ENCODE assay signal across 11 cellular contexts in genomic region chr11:67290801-67291200, GRCh38. TPM values are rescaled to one million over a fixed set of nuclear protein-coding genes. Genes with fewer than 3 reads are reported as not detected.
DNase-seq lines count a peak whose midpoint lies in the region; ATAC-seq, FAIRE-seq and TF ChIP-seq lines count a peak whose summit lies in the region.
"Had no signal": no experiment of that assay in that cellular context is flagged by ENCODE, and none has a peak within 500 bp of the region (broad histone marks: within the 10 kb centered on the region; RNA-seq: fewer than 3 reads in every experiment).

No MANE protein-coding gene starts in this region.

- H3K27me3 Mint-ChIP-seq in activated T-cell treated with anti-CD3 and anti-CD28 coated beads, Interleukin-2, amount 50 U/mL, for 24 hours: no peaks in the 10 kb centered on the region

- H3K9me3 ChIP-seq in keratinocyte (ENCODE audit: control insufficient read depth, low read depth, low read length): peaks cover 2% of the 10 kb centered on the region
- H3K9me3 ChIP-seq in thoracic aorta: no peaks in the 10 kb centered on the region

- H3K36me3 ChIP-seq in keratinocyte (ENCODE audit: control insufficient read depth in 2 of 2, extremely low read depth in 1 of 2, insufficient read depth in 2 of 2, low read length in 2 of 2) (peaks cover 12 to 35% of the 10 kb centered on the region in 2 experiments), thoracic aorta (peaks cover 11% of the 10 kb centered on the region)

- H4K20me1 ChIP-seq in keratinocyte (ENCODE audit: control insufficient read depth, extremely low read depth, insufficient read depth, low read length): no peaks in the 10 kb centered on the region

- POLR2A ChIA-PET in GM10248 (lab: Yijun Ruan, JAX): no interaction called here

- H3K36me3 Mint-ChIP-seq in activated T-cell treated with anti-CD3 and anti-CD28 coated beads, Interleukin-2, amount 50 U/mL, for 24 hours (ENCODE audit: low read depth): peaks cover 84% of the 10 kb centered on the region

- H3K27ac ChIP-seq in keratinocyte (ENCODE audit: control insufficient read depth, insufficient read depth, low read length): no peak overlapping the region
- peak overlapping the region; percentile 17 to 41 for H3K27ac ChIP-seq in thoracic aorta

- H3K4me1 ChIP-seq in keratinocyte (ENCODE audit: control insufficient read depth, extremely low read depth, insufficient read depth, low read length) (peaks cover 33% of the 10 kb centered on the region), thoracic aorta (ENCODE audit: control insufficient read depth in 1 of 2, low read depth in 2 of 2) (peaks cover 15 to 49% of the 10 kb centered on the region in 2 donors)

- peaks cover 62% of the 10 kb centered on the region for H3K4me1 Mint-ChIP-seq in activated T-cell treated with anti-CD3 and anti-CD28 coated beads, Interleukin-2, amount 50 U/mL, for 24 hours (ENCODE audit: low read depth)

- in situ Hi-C loops in astrocyte of the cerebellum (cut with HindIII; ENCODE audit: low sequenced_read_pairs): no loop called here

- H3K9me1 ChIP-seq in keratinocyte (ENCODE audit: control insufficient read depth, extremely low read depth, insufficient read depth, low read length): no peaks in the 10 kb centered on the region

- dilution Hi-C loops in keratinocyte (cut with MboI; ENCODE audit: extremely low pct_ligation_motif_present, low sequenced_read_pairs): no loop called here

- peaks cover 2% of the 10 kb centered on the region for H3K9me3 Mint-ChIP-seq in activated T-cell treated with anti-CD3 and anti-CD28 coated beads, Interleukin-2, amount 50 U/mL, for 24 hours

- H3K4me3 ChIP-seq in astrocyte of the cerebellum (ENCODE audit: low read depth, low read length) (no peak overlapping the region), keratinocyte (ENCODE audit: control insufficient read depth in 2 of 3, extremely low read depth in 1 of 3, insufficient read depth in 2 of 3, low read depth in 1 of 3, low read length in 3 of 3) (no peak overlapping the region), thoracic aorta (no peak overlapping the region)

- peak overlapping the region; percentile 82 for H3K4me2 ChIP-seq in keratinocyte (ENCODE audit: control insufficient read depth, extremely low read depth, insufficient read depth, low read depth, low read length)

- CTCF ChIA-PET in GM10248 (lab: Yijun Ruan, JAX): interaction anchor here (0.9 to 2.3 kb wide), 4 partner anchors 13 to 91 kb away, joined by 3 to 10 read pairs (median 4); no protein-coding TSS in a partner anchor

- peaks cover 39% of the 10 kb centered on the region for H3K79me2 ChIP-seq in keratinocyte (ENCODE audit: control insufficient read depth, insufficient read depth, low read length)

- H2AFZ ChIP-seq in keratinocyte (ENCODE audit: control insufficient read depth, low read length): no peak overlapping the region

- TF ChIP-seq CTCF in astrocyte of the cerebellum (IDR thresholded peaks at IDR 0.05; ENCODE audit: low read depth, low read length, missing control alignments): no peak
- TF ChIP-seq CTCF in keratinocyte (optimal IDR thresholded peaks at IDR 0.05 in 1 of 3, IDR thresholded peaks at IDR 0.05 in 1 of 3, conservative IDR thresholded peaks at IDR 0.05 in 1 of 3; ENCODE audit: extremely low read depth in 1 of 3, insufficient read depth in 2 of 3, low read length in 3 of 3): no peak
- TF ChIP-seq CTCF in thoracic aorta (IDR thresholded peaks at IDR 0.05): no peak
- no peak for TF ChIP-seq CTCF in GM10248 (IDR thresholded peaks at IDR 0.05; ENCODE audit: control extremely low read depth, extremely low read depth, low read depth, missing control alignments)

- FAIRE-seq in keratinocyte (lab: Jason Lieb, UNC): no peak

- DNase-seq in activated T-cell treated with anti-CD3 and anti-CD28 coated beads, Interleukin-2, amount 50 U/mL, for 24 hours: no peak
- DNase-seq in activated T-cell treated with anti-CD3 and anti-CD28 coated beads, Interleukin-2, amount 50 U/mL, for 48 hours: no peak
- DNase-seq in astrocyte of the cerebellum (ENCODE audit: low read depth): peak; percentile 36
- no peak for DNase-seq in keratinocyte (ENCODE audit: low read depth, low spot score)
- DNase-seq in thoracic aorta (ENCODE audit: low spot score): no peak
- DNase-seq in germinal center (ENCODE audit: low spot score): no peak
- DNase-seq in inferior parietal cortex (ENCODE audit: extremely low spot score): no peak
- no peak for DNase-seq in GM10248 (ENCODE audit: extremely low spot score)
- DNase-seq: activated CD4-positive, alpha-beta T cell treated with anti-CD3 and anti-CD28 coated beads, Interleukin-2, amount 50 U/mL, for 48 hours; glutamatergic neuron; NCI-H446 treated with DMSO at 0.1 percent for 48 hours had no signal

- no peak for ATAC-seq in thoracic aorta (ENCODE audit: insufficient number of reproducible peaks, low FRiP score, low read depth)

- H3K27me3 ChIP-seq in keratinocyte (ENCODE audit: control insufficient read depth, extremely low read depth, insufficient read depth, low read length): no peaks in the 10 kb centered on the region
- H3K27me3 ChIP-seq in thoracic aorta (replicated peaks; ENCODE audit: insufficient read depth): no peaks in the 10 kb centered on the region

- peak overlapping the region; percentile 94 for H3K4me3 Mint-ChIP-seq in activated T-cell treated with anti-CD3 and anti-CD28 coated beads, Interleukin-2, amount 50 U/mL, for 24 hours

- no peak overlapping the region for H3K9ac ChIP-seq in keratinocyte (ENCODE audit: control insufficient read depth, extremely low read depth, insufficient read depth, low read length)

- H3K27ac Mint-ChIP-seq in activated T-cell treated with anti-CD3 and anti-CD28 coated beads, Interleukin-2, amount 50 U/mL, for 24 hours: peak overlapping the region; percentile 94

RNA-seq across cellular contexts. Expression of gene ANKRD13D, which starts 1.7 kb away (rescaled TPM):
- polyA plus RNA-seq in keratinocyte: 18.1 to 40.1 TPM (median 25.0 TPM) in 3 replicates
- 26.3 TPM for polyA plus RNA-seq in keratinocyte (2011; ENCODE audit: low read depth)
- polyA plus RNA-seq in keratinocyte (2011; cell fraction: cytosol; rRNA removed): 11.4 and 22.0 TPM in 2 replicates
- 58.2 and 67.9 TPM in 2 replicates for polyA plus RNA-seq in keratinocyte (2011; cell fraction: nucleus; rRNA removed)
- polyA plus RNA-seq in keratinocyte (2012; ENCODE audit: low replicate concordance): 16.9 and 35.5 TPM in 2 replicates
- 18.7 to 32.6 TPM (median 20.1 TPM) in 3 replicates for polyA minus RNA-seq in keratinocyte
- 17.8 TPM for polyA minus RNA-seq in keratinocyte (2011; cell fraction: cytosol; rRNA and poly(A)+ RNA removed)
- 29.3 and 30.3 TPM in 2 replicates for polyA minus RNA-seq in keratinocyte (2011; cell fraction: nucleus; rRNA and poly(A)+ RNA removed)
- total RNA-seq in thoracic aorta: 100 to 1,000 TPM in 1 of 2 donors, 10 to 100 TPM in 1; 66.6 to 101 TPM

RNA-seq across cellular contexts. Expression of gene SSH3, which starts 12.5 kb away (rescaled TPM):
- polyA plus RNA-seq in keratinocyte: 20.5 to 39.2 TPM (median 24.8 TPM) in 3 replicates
- polyA plus RNA-seq in keratinocyte (2011; ENCODE audit: low read depth): 11.2 TPM
- polyA plus RNA-seq in keratinocyte (2011; cell fraction: cytosol; rRNA removed): 12.1 and 25.9 TPM in 2 replicates
- 55.6 and 73.3 TPM in 2 replicates for polyA plus RNA-seq in keratinocyte (2011; cell fraction: nucleus; rRNA removed)
- 42.9 and 52.4 TPM in 2 replicates for polyA plus RNA-seq in keratinocyte (2012; ENCODE audit: low replicate concordance)
- polyA minus RNA-seq in keratinocyte: 22.4 to 37.8 TPM (median 30.0 TPM) in 3 replicates
- polyA minus RNA-seq in keratinocyte (2011; cell fraction: cytosol; rRNA and poly(A)+ RNA removed): 49.9 TPM
- 29.0 and 32.8 TPM in 2 replicates for polyA minus RNA-seq in keratinocyte (2011; cell fraction: nucleus; rRNA and poly(A)+ RNA removed)
- total RNA-seq in thoracic aorta: 10 to 100 TPM; 39.4 to 59.0 TPM

RNA-seq across cellular contexts. Expression of gene GRK2, which starts 24.5 kb away (rescaled TPM):
- polyA plus RNA-seq in keratinocyte: 21.1 to 29.2 TPM (median 23.3 TPM) in 3 replicates
- 72.4 TPM for polyA plus RNA-seq in keratinocyte (2011; ENCODE audit: low read depth)
- 15.4 and 26.0 TPM in 2 replicates for polyA plus RNA-seq in keratinocyte (2011; cell fraction: cytosol; rRNA removed)
- polyA plus RNA-seq in keratinocyte (2011; cell fraction: nucleus; rRNA removed): 38.5 and 51.4 TPM in 2 replicates
- polyA plus RNA-seq in keratinocyte (2012; ENCODE audit: low replicate concordance): 26.4 and 42.3 TPM in 2 replicates
- polyA minus RNA-seq in keratinocyte: 28.1 to 136 TPM (median 33.8 TPM) in 3 replicates
- polyA minus RNA-seq in keratinocyte (2011; cell fraction: cytosol; rRNA and poly(A)+ RNA removed): 62.0 TPM
- 26.1 and 27.0 TPM in 2 replicates for polyA minus RNA-seq in keratinocyte (2011; cell fraction: nucleus; rRNA and poly(A)+ RNA removed)
- 10 to 100 TPM; 72.8 to 85.2 TPM for total RNA-seq in thoracic aorta
